13 cellular contexts compared by ENCODE assay signal in genomic region chr12:96212456-96213375, GRCh38. TPM values are rescaled to one million over a fixed set of nuclear protein-coding genes. Genes with fewer than 3 reads are reported as not detected.
DNase-seq lines count a peak whose midpoint lies in the region; ATAC-seq and TF ChIP-seq lines count a peak whose summit lies in the region.
"Had no signal": no experiment of that assay in that cellular context is flagged by ENCODE, and none has a peak within 500 bp of the region (broad histone marks: within the 10 kb centered on the region; RNA-seq: fewer than 3 reads in every experiment).

No MANE protein-coding gene starts in this region.

- H2AFZ ChIP-seq in smooth muscle cell (ENCODE audit: low read depth): no peak overlapping the region

- no peak for TF ChIP-seq CTCF in smooth muscle cell (IDR thresholded peaks at IDR 0.05; ENCODE audit: borderline replicate concordance, insufficient read depth, poor library complexity, severe bottlenecking)

- H4K20me1 ChIP-seq in smooth muscle cell (ENCODE audit: low read depth): peaks cover 96% of the 10 kb centered on the region

- no peak overlapping the region for H3K9ac ChIP-seq in smooth muscle cell (ENCODE audit: low read depth)

- peaks cover 7% of the 10 kb centered on the region for H3F3A ChIP-seq in smooth muscle cell (ENCODE audit: low read depth)

- WGBS in smooth muscle cell (ENCODE audit: low lambda C conversion rate): 53% methylated on average over 10 of the region's 10 CpGs

- no peaks in the 10 kb centered on the region for H3K36me3 ChIP-seq in smooth muscle cell (ENCODE audit: low read depth)
- H3K36me3 ChIP-seq: tibial artery had no signal

- peaks cover 37% of the 10 kb centered on the region for H3K36me3 Mint-ChIP-seq in activated CD4-positive, alpha-beta T cell treated with anti-CD3 and anti-CD28 coated beads, Interleukin-2, amount 10 ng/mL, durations not matched to agents 24 days and 14 days (ENCODE audit: low read depth)
- no peaks in the 10 kb centered on the region for H3K36me3 Mint-ChIP-seq in T-cell

- peaks cover 85% of the 10 kb centered on the region for H3K79me2 ChIP-seq in smooth muscle cell (ENCODE audit: low read depth)

- ATAC-seq in T-cell (replicated peaks in 1 of 4) (no peak), left colon (no peak)
- ATAC-seq: HCT116 had no signal

- H3K4me1 ChIP-seq in smooth muscle cell (ENCODE audit: low read depth): peaks cover 3% of the 10 kb centered on the region

- H3K4me3 Mint-ChIP-seq in activated CD4-positive, alpha-beta T cell treated with anti-CD3 and anti-CD28 coated beads, Interleukin-2, amount 10 ng/mL, durations not matched to agents 24 days and 14 days: peak overlapping the region; percentile 64
- H3K4me3 Mint-ChIP-seq in T-cell: peak overlapping the region; percentile 1 to 79 (median 11)

- POLR2A ChIA-PET in T-cell (lab: Charles Lee): interaction anchor here (0.5 to 1.0 kb wide), 4 partner anchors 21 to 303 kb away, joined by 3 to 6 read pairs (median 4); no protein-coding TSS in a partner anchor

- CTCF ChIA-PET in T-cell (lab: Charles Lee): interaction anchor here (0.6 to 2.7 kb wide), 12 partner anchors 11 to 987 kb away, joined by 3 to 17 read pairs (median 4); no protein-coding TSS in a partner anchor

- no peaks in the 10 kb centered on the region for H3K9me3 ChIP-seq in smooth muscle cell (replicated peaks; ENCODE audit: low read depth)
- H3K9me3 ChIP-seq: tibial artery had no signal

- no peaks in the 10 kb centered on the region for H3K27me3 ChIP-seq in smooth muscle cell (ENCODE audit: low read depth)
- H3K27me3 ChIP-seq: tibial artery had no signal

- no peaks in the 10 kb centered on the region for H3K9me3 Mint-ChIP-seq in activated CD4-positive, alpha-beta T cell treated with anti-CD3 and anti-CD28 coated beads, Interleukin-2, amount 10 ng/mL, durations not matched to agents 24 days and 14 days
- no peaks in the 10 kb centered on the region for H3K9me3 Mint-ChIP-seq in T-cell

- peak overlapping the region; percentile 100 for H3K27ac ChIP-seq in epithelial cell of prostate
- peak overlapping the region; percentile 15 for H3K27ac ChIP-seq in smooth muscle cell (ENCODE audit: low read depth)

- intact Hi-C loops in activated CD4-positive, alpha-beta T cell treated with anti-CD3 and anti-CD28 coated beads, Interleukin-2, amount 10 ng/mL, durations not matched to agents 24 days and 14 days (cut with micrococcal nuclease): loop anchor here (1.0 to 10.0 kb wide), 2 partner anchors 16 to 268 kb away; partner anchors contain the start of genes AMDHD1 and CCDC38
- intact Hi-C loops in left colon (cut with DNase I, micrococcal nuclease): loop anchor here in 1 of 2 donors (10.0 kb wide), 1 partner anchor 148 kb away; no protein-coding TSS in a partner anchor

- H3K27ac Mint-ChIP-seq in activated CD4-positive, alpha-beta T cell treated with anti-CD3 and anti-CD28 coated beads, Interleukin-2, amount 10 ng/mL, durations not matched to agents 24 days and 14 days: peak overlapping the region; percentile 71
- H3K27ac Mint-ChIP-seq in T-cell: peak overlapping the region; percentile 90 to 97

- DNase-seq in activated CD4-positive, alpha-beta T cell treated with anti-CD3 and anti-CD28 coated beads, Interleukin-2, amount 10 ng/mL, durations not matched to agents 24 days and 14 days: no peak
- DNase-seq in activated CD4-positive, alpha-beta T cell treated with anti-CD3 and anti-CD28 coated beads for 48 hours: no peak
- DNase-seq in T-cell (no peak), epithelial cell of prostate (ENCODE audit: low read depth, low spot score) (no peak), smooth muscle cell (lab: John Stamatoyannopoulos, UW; ENCODE audit: unreplicated experiment) (no peak), left colon (no peak), NCI-H524 (lab: John Stamatoyannopoulos, UW) (no peak)
- no peak for DNase-seq in effector CD4-positive, alpha-beta T cell
- DNase-seq: ACHN; NCI-H187; stimulated activated CD4-positive, alpha-beta T cell treated with anti-CD3 and anti-CD28 coated beads, Interleukin-4, amount 100 ng/mL, for 1 hour; tibial artery had no signal

- no peaks in the 10 kb centered on the region for H3K27me3 Mint-ChIP-seq in activated CD4-positive, alpha-beta T cell treated with anti-CD3 and anti-CD28 coated beads, Interleukin-2, amount 10 ng/mL, durations not matched to agents 24 days and 14 days
- H3K27me3 Mint-ChIP-seq in T-cell: no peaks in the 10 kb centered on the region

- peak overlapping the region; percentile 52 for H3K4me2 ChIP-seq in smooth muscle cell

- H3K4me1 Mint-ChIP-seq in activated CD4-positive, alpha-beta T cell treated with anti-CD3 and anti-CD28 coated beads, Interleukin-2, amount 10 ng/mL, durations not matched to agents 24 days and 14 days: peaks cover 65% of the 10 kb centered on the region
- H3K4me1 Mint-ChIP-seq in T-cell: peaks cover 81 to 87% (median 87%) of the 10 kb centered on the region in 3 donors

- H3K4me3 ChIP-seq in smooth muscle cell: no peak overlapping the region
- H3K4me3 ChIP-seq: tibial artery had no signal

RNA-seq across cellular contexts. Expression of gene ELK3, which starts 18.5 kb away (rescaled TPM):
- 29.6 and 33.5 TPM in 2 replicates for total RNA-seq in activated CD4-positive, alpha-beta T cell treated with anti-CD3 and anti-CD28 coated beads, Interleukin-2, amount 10 ng/mL, durations not matched to agents 24 days and 14 days
- 10 to 100 TPM; 33.8 to 62.7 (median 55.5) TPM for total RNA-seq in T-cell
- 44.3 and 45.6 TPM in 2 replicates for total RNA-seq in smooth muscle cell
- polyA plus RNA-seq in smooth muscle cell: 36.8 and 43.1 TPM in 2 replicates
- total RNA-seq in left colon: 1 to 10 TPM; 7.7 to 9.2 TPM
